14 cellular contexts compared by ENCODE assay signal in the genomic region with DNA sequence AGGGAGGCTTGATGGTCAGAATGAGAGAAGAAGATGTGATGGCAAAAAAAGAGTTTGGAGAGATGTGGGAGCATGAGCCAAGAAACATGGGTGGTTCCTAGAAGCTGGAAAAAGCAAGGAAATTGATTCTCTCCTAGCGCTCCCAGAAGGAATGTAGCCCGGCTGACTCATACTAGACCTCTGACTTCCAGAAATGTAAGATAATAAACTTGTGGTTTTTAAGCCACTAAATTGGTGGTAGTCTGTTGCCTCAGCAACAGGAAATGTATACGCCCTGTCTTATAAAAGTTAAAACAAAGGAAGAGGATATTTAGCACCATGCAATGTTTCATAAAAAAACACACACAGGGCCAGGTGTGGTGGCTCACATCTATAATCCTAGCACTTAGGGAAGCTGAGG.
DNase-seq lines count a peak whose midpoint lies in the region; ATAC-seq and TF ChIP-seq lines count a peak whose summit lies in the region.
"Had no signal": no experiment of that assay in that cellular context is flagged by ENCODE, and none has a peak within 500 bp of the region (broad histone marks: within the 10 kb centered on the region; RNA-seq: fewer than 3 reads in every experiment).

No MANE protein-coding gene starts in this region.

- DNase-seq in fibroblast of mammary gland (ENCODE audit: low read depth) (peak; percentile 75), renal cortical epithelial cell (ENCODE audit: low read depth) (peak; percentile 52), nucleus accumbens (lab: John Stamatoyannopoulos, UW) (no peak), GM13977 (ENCODE audit: low spot score) (no peak), inferior parietal cortex (ENCODE audit: extremely low spot score) (no peak), NCI-H2081 treated with DMSO at 0.1 percent for 48 hours (lab: John Stamatoyannopoulos, UW) (no peak)
- DNase-seq: activated CD4-positive, alpha-beta T cell treated with anti-CD3 and anti-CD28 coated beads, Interleukin-2, amount 50 U/mL, for 4 hours; COR-L47; effector CD8-positive, alpha-beta T cell; NCI-H1105; NCI-H82 had no signal

- in situ Hi-C loops in GM13977 (cut with MboI; ENCODE audit: low pct_unique_long_range_greater_than_20kb, low sequenced_read_pairs, unreplicated experiment), result no loop called here

- peak; percentile 89 for ATAC-seq in SK-N-SH treated with all-trans-retinoic acid at 6 μM for 48 hours
- ATAC-seq: stimulated activated memory B cell treated with anti-CD40 and anti-IgM and Interleukin-4, amounts not matched to agents 10 μg/mL and 1 μg/mL and 100 μg/mL, for 72 hours had no signal

- CTCF ChIA-PET in HEK293 (lab: Yijun Ruan, JAX), result no interaction called here

- POLR2A ChIA-PET in HEK293 (lab: Yijun Ruan, JAX), result no interaction called here

- no peaks in the 10 kb centered on the region for H3K9me3 ChIP-seq in HEK293 (ENCODE audit: control insufficient read depth, insufficient read depth, low read depth, low read length)

- no peaks in the 10 kb centered on the region for H3K36me3 ChIP-seq in HEK293 (ENCODE audit: control insufficient read depth in 2 of 2, insufficient read depth in 1 of 2, low read length in 2 of 2)

- H3K27ac ChIP-seq in HEK293 (ENCODE audit: extremely low read depth, low read depth, low read length), result no peak overlapping the region

- H3K4me3 ChIP-seq in HEK293 (ENCODE audit: low read depth, low read length) (no peak overlapping the region), fibroblast of mammary gland (ENCODE audit: control insufficient read depth, low read depth, low read length) (no peak overlapping the region)

- H3K4me1 ChIP-seq in HEK293 (ENCODE audit: control insufficient read depth, insufficient read depth, low read length), result no peaks in the 10 kb centered on the region

- no peak for TF ChIP-seq CTCF in HEK293 (tag by site-specific recombination; IDR thresholded peaks at IDR 0.05)
- no peak for TF ChIP-seq CTCF in fibroblast of mammary gland (conservative IDR thresholded peaks at IDR 0.05; ENCODE audit: control insufficient read depth, insufficient read depth, low read depth, low read length)
- no peak for TF ChIP-seq CTCF in GM13977 (IDR thresholded peaks at IDR 0.05; ENCODE audit: extremely low read depth, insufficient read depth, missing control alignments)

TF ChIP-seq in HEK293, 187 proteins besides CTCF, POLR2A, EP300 and RAD21:
- TF ChIP-seq HOXD13 (CRISPR knock-in tag; IDR thresholded peaks at IDR 0.05; ENCODE audit: borderline replicate concordance) (0 out of 2 replicates have a peak, but pooled peaks have one; percentile 40), ZSCAN4 (tag by site-specific recombination; IDR thresholded peaks at IDR 0.05) (no peak)
TF ChIP-seq in HEK293: peak in this region for 1.

TF ChIP-seq in SK-N-SH treated with all-trans-retinoic acid at 6 μM for 48 hours, 23 proteins besides CTCF, POLR2A, EP300 and RAD21:
- TF ChIP-seq ARNTL (CRISPR knock-in tag; IDR thresholded peaks at IDR 0.05; ENCODE audit: borderline replicate concordance, low read depth), result no peak
- 0 out of 2 replicates have a peak, but pooled peaks have one; percentile 59 for TF ChIP-seq OSR1 (CRISPR knock-in tag; IDR thresholded peaks at IDR 0.05)

Comparison
In these comparisons a context has a peak if more than half of its experiments do, and no peak if none do; other contexts are left out.
1. DNase-seq: peak in fibroblast of mammary gland (single experiment) and renal cortical epithelial cell (single experiment); none in nucleus accumbens (0 of 56), GM13977 (single experiment), inferior parietal cortex (single experiment) and NCI-H2081 treated with DMSO at 0.1 percent for 48 hours (single experiment).